Comparison of ENCODE assay signal across 27 cellular contexts in genomic region chr9:37604296-37604695, GRCh38. TPM values are rescaled to one million over a fixed set of nuclear protein-coding genes. Genes with fewer than 3 reads are reported as not detected.
"Had no signal": no experiment of that assay in that cellular context is flagged by ENCODE, and none has a peak within 500 bp of the region (broad histone marks: within the 10 kb centered on the region; RNA-seq: fewer than 3 reads in every experiment).

No MANE protein-coding gene starts in this region.

- H3K27ac ChIP-seq: HL-60, KMS-11, PC-9, Peyer's patch, SJCRH30 had no signal

- H2AFZ ChIP-seq: PC-9 had no signal

- H3K9me3 ChIP-seq: Peyer's patch, SJCRH30 had no signal

- H3K36me3 ChIP-seq: Peyer's patch, SJCRH30 had no signal

- H3K9ac ChIP-seq: KMS-11 had no signal

- H3K27me3 ChIP-seq: Peyer's patch, SJCRH30 had no signal

- ATAC-seq: K562, Right ventricle myocardium inferior, SK-N-SH treated with all-trans-retinoic acid at 6 μM for 48 hours had no signal

- DNase-seq: Kasumi-1, MM.1S, NCI-H1092 treated with DMSO at 0.1 percent for 48 hours, NCI-H1436, NCI-H187, NCI-H2029, NCI-H2081 treated with DMSO at 0.1 percent for 48 hours, NCI-H2171, NCI-H226, NCI-H446, NCI-H510A, NCI-H524 treated with DMSO at 0.1 percent for 48 hours, NCI-H69, NCI-H774, PC-9, Peyer's patch, SHP77 treated with DMSO at 0.1 percent for 48 hours, SJCRH30 had no signal

- H3K4me3 ChIP-seq: K562, PC-9, Peyer's patch, SJCRH30 had no signal

- H3K4me1 ChIP-seq: SJCRH30 had no signal

- H3K4me2 ChIP-seq: KMS-11, PC-9 had no signal

RNA-seq across cellular contexts. Expression of gene FRMPD1, which starts 46.5 kb away (rescaled TPM):
- total RNA-seq: K562, M059J, OCI-LY7, PC-9, RPMI7951 had no signal
- polyA plus RNA-seq: IgD-negative memory B cell, K562 had no signal
